Comparison of ENCODE assay signal across 17 cellular contexts in genomic region chr2:133627741-133628140, GRCh38. TPM values are rescaled to one million over a fixed set of nuclear protein-coding genes. Genes with fewer than 3 reads are reported as not detected.
DNase-seq lines count a peak whose midpoint lies in the region; ATAC-seq, FAIRE-seq and TF ChIP-seq lines count a peak whose summit lies in the region.
"Had no signal": no experiment of that assay in that cellular context is flagged by ENCODE, and none has a peak within 500 bp of the region (broad histone marks: within the 10 kb centered on the region; RNA-seq: fewer than 3 reads in every experiment).

No MANE protein-coding gene starts in this region.

- no peak overlapping the region for H3K4me3 Mint-ChIP-seq in H9
- H3K4me3 Mint-ChIP-seq: CD4-positive, alpha-beta T cell; IgD-negative memory B cell had no signal

- H2AFZ ChIP-seq in H9 (ENCODE audit: low read length) = no peak overlapping the region
- peak overlapping the region; percentile 19 for H2AFZ ChIP-seq in smooth muscle cell (ENCODE audit: low read depth)

- no peak overlapping the region for H2BK12ac ChIP-seq in H9 (ENCODE audit: insufficient read length, low read depth, low read length)

- no peaks in the 10 kb centered on the region for H3K79me2 ChIP-seq in H9 (ENCODE audit: insufficient read depth, low read length)
- H3K79me2 ChIP-seq in smooth muscle cell (ENCODE audit: low read depth) = no peaks in the 10 kb centered on the region

- H3K9me3 ChIP-seq in BLaER1 (no peaks in the 10 kb centered on the region), H9 (ENCODE audit: control insufficient read depth, low read depth, low read length) (no peaks in the 10 kb centered on the region), smooth muscle cell (replicated peaks; ENCODE audit: low read depth) (no peaks in the 10 kb centered on the region), BE2C (no peaks in the 10 kb centered on the region)
- H3K9me3 ChIP-seq: Caco-2, HAP-1 had no signal

- H4K20me1 ChIP-seq in BLaER1 (no peaks in the 10 kb centered on the region), H9 (ENCODE audit: control insufficient read depth, insufficient read depth, insufficient read length) (no peaks in the 10 kb centered on the region), smooth muscle cell (ENCODE audit: low read depth) (no peaks in the 10 kb centered on the region)

- peaks cover 10% of the 10 kb centered on the region; the same call in 1 of the 2 replicates for H3K4me1 ChIP-seq in BLaER1
- H3K4me1 ChIP-seq in H9 (ENCODE audit: insufficient read depth, low read length) = peaks cover 4% of the 10 kb centered on the region
- H3K4me1 ChIP-seq in smooth muscle cell (ENCODE audit: low read depth) = no peaks in the 10 kb centered on the region
- no peaks in the 10 kb centered on the region for H3K4me1 ChIP-seq in BE2C
- H3K4me1 ChIP-seq: Caco-2, HAP-1 had no signal

- no peak overlapping the region for H3T11ph ChIP-seq in H9 (ENCODE audit: low read length)

- no peak overlapping the region for H2BK5ac ChIP-seq in H9 (ENCODE audit: insufficient read length, low read length)

- H4K8ac ChIP-seq in H9 (replicated peaks; ENCODE audit: insufficient read length, low read depth, low read length) = no peak overlapping the region

- no peaks in the 10 kb centered on the region for H3K23me2 ChIP-seq in H9 (ENCODE audit: insufficient read length, low read depth, low read length, poor library complexity, severe bottlenecking)

- H3K18ac ChIP-seq in H9 (ENCODE audit: insufficient read length, low read depth, low read length) = no peak overlapping the region

- H3K9me3 Mint-ChIP-seq in H9 = peaks cover 9% of the 10 kb centered on the region in 2 experiments; a peak in 3 of 5 replicates

- H3K9ac ChIP-seq in BLaER1 (no peak overlapping the region), H9 (ENCODE audit: extremely low read depth, insufficient read length, low read length) (no peak overlapping the region), smooth muscle cell (ENCODE audit: low read depth) (no peak overlapping the region)

- H3K79me1 ChIP-seq in H9 (ENCODE audit: insufficient read depth, low read depth, low read length, poor library complexity, severe bottlenecking) = no peaks in the 10 kb centered on the region

- H3K14ac ChIP-seq in H9 (ENCODE audit: insufficient read depth, low read length) = no peak overlapping the region

- H3K4me2 ChIP-seq in BLaER1 (0 out of 2 replicates have a peak overlapping the region, but pooled peaks have one; percentile 0), H9 (ENCODE audit: insufficient read depth, insufficient read length, low read length) (no peak overlapping the region), smooth muscle cell (no peak overlapping the region)

- H4K5ac ChIP-seq in H9 (ENCODE audit: insufficient read length, low read depth, low read length) = no peak overlapping the region

- TF ChIP-seq CTCF in H9 (conservative IDR thresholded peaks at IDR 0.05) (no peak), smooth muscle cell (IDR thresholded peaks at IDR 0.05; ENCODE audit: borderline replicate concordance, insufficient read depth, poor library complexity, severe bottlenecking) (no peak), D721Med (IDR thresholded peaks at IDR 0.05; ENCODE audit: insufficient read depth, missing control alignments) (no peak), BE2C (IDR thresholded peaks at IDR 0.05; ENCODE audit: low read depth, low read length) (no peak)

- FAIRE-seq in D721Med (lab: Jason Lieb, UNC) = no peak
- FAIRE-seq: H1, HepG2 had no signal

- no peak for DNase-seq in H9
- peak; percentile 78 for DNase-seq in foreskin melanocyte
- DNase-seq in smooth muscle cell (lab: John Stamatoyannopoulos, UW; ENCODE audit: unreplicated experiment) = no peak
- no peak for DNase-seq in D721Med (ENCODE audit: insufficient read length, low spot score)
- no peak for DNase-seq in BE2C
- DNase-seq: 8988T; Caco-2; CD4-positive, alpha-beta T cell; DMS153; GF-D8 had no signal

- no peaks in the 10 kb centered on the region for H3K27me3 ChIP-seq in BLaER1
- H3K27me3 ChIP-seq in H9 (ENCODE audit: insufficient read depth, low read length) = no peaks in the 10 kb centered on the region
- no peaks in the 10 kb centered on the region for H3K27me3 ChIP-seq in smooth muscle cell (ENCODE audit: low read depth)
- no peaks in the 10 kb centered on the region for H3K27me3 ChIP-seq in BE2C

- no peak overlapping the region for H3K23ac ChIP-seq in H9 (ENCODE audit: insufficient read length, low read depth, low read length)

- no peaks in the 10 kb centered on the region for H3K27me3 Mint-ChIP-seq in H9 (ENCODE audit: low read depth)
- H3K27me3 Mint-ChIP-seq: CD4-positive, alpha-beta T cell; IgD-negative memory B cell had no signal

- no peak overlapping the region for H2AK5ac ChIP-seq in H9 (ENCODE audit: insufficient read length, low read length)

- no peak overlapping the region for H3K4me3 ChIP-seq in BLaER1
- no peak overlapping the region for H3K4me3 ChIP-seq in smooth muscle cell
- no peak overlapping the region for H3K4me3 ChIP-seq in BE2C (ENCODE audit: low read depth, low read length)
- H3K4me3 ChIP-seq: HAP-1 had no signal

- H3K36me3 ChIP-seq in BLaER1 (no peaks in the 10 kb centered on the region), smooth muscle cell (ENCODE audit: low read depth) (no peaks in the 10 kb centered on the region), BE2C (no peaks in the 10 kb centered on the region)
- H3K36me3 ChIP-seq: HAP-1 had no signal

- H3K4me1 Mint-ChIP-seq in H9 = peaks cover 6% of the 10 kb centered on the region in 2 experiments
- H3K4me1 Mint-ChIP-seq: IgD-negative memory B cell had no signal

- no peak overlapping the region for H3K27ac Mint-ChIP-seq in H9
- H3K27ac Mint-ChIP-seq: CD4-positive, alpha-beta T cell; IgD-negative memory B cell had no signal

- WGBS in H9 (ENCODE audit: extremely low coverage, insufficient read length, low lambda C conversion rate) = no CpG with 5 or more reads among the region's 1 CpG
- WGBS in smooth muscle cell (ENCODE audit: low lambda C conversion rate) = 87% methylated on average over 1 of the region's 1 CpG

- peak overlapping the region; percentile 26 for H2BK20ac ChIP-seq in H9 (ENCODE audit: low read depth, low read length, poor library complexity, severe bottlenecking)

- H4K91ac ChIP-seq in H9 (ENCODE audit: insufficient read length, low read depth, low read length) = no peak overlapping the region

- no peak for ATAC-seq in GM21423 (IDR thresholded peaks at IDR 0.05; ENCODE audit: unreplicated experiment)
- ATAC-seq: HepG2 had no signal

- H3K27ac ChIP-seq in BLaER1 (no peak overlapping the region), H9 (ENCODE audit: insufficient read length, low read depth, low read length) (no peak overlapping the region), smooth muscle cell (ENCODE audit: low read depth) (no peak overlapping the region)
- H3K27ac ChIP-seq: C4-2B had no signal

- no peak overlapping the region for H3K4ac ChIP-seq in H9 (ENCODE audit: low read depth, low read length)

- no peak overlapping the region for H2BK15ac ChIP-seq in H9 (ENCODE audit: low read depth, low read length)

- no peak overlapping the region for H3K56ac ChIP-seq in H9 (ENCODE audit: insufficient read length, low read depth, low read length)

- 0 out of 7 replicates have a peak, but pooled peaks cover 0 to 6% (median 4%) of the 10 kb centered on the region in 3 experiments for H3K36me3 Mint-ChIP-seq in H9 (ENCODE audit: insufficient read depth in 1 of 3, low read depth in 3 of 3)
- H3K36me3 Mint-ChIP-seq: IgD-negative memory B cell had no signal

- no peak overlapping the region for H2BK120ac ChIP-seq in H9 (ENCODE audit: low read depth, low read length, poor library complexity, severe bottlenecking)

- H3F3A ChIP-seq in smooth muscle cell (ENCODE audit: low read depth) = no peaks in the 10 kb centered on the region

RNA-seq across cellular contexts. Expression of gene NCKAP5, which starts 59.5 kb away (rescaled TPM):
- 0.26 and 0.55 TPM in 2 replicates for total RNA-seq in H9 (2021)
- 9.5 and 13.2 TPM in 2 replicates for total RNA-seq in smooth muscle cell
- polyA plus RNA-seq in smooth muscle cell = 4.3 and 4.6 TPM in 2 replicates
- 0.19 TPM for polyA plus RNA-seq in BE2C (2012; ENCODE audit: insufficient read depth, insufficient read length, low read depth)
- total RNA-seq: CD4-positive, alpha-beta T cell; HepG2 had no signal
- polyA plus RNA-seq: IgD-negative memory B cell had no signal
